ENCODE assay signal across 8 cellular contexts in genomic region chr17:17781591-17782424, GRCh38. TPM values are rescaled to one million over a fixed set of nuclear protein-coding genes. Genes with fewer than 3 reads are reported as not detected.
DNase-seq lines count a peak whose midpoint lies in the region; ATAC-seq and TF ChIP-seq lines count a peak whose summit lies in the region.

No MANE protein-coding gene starts in this region.

- intact Hi-C loops in CD4-positive, alpha-beta T cell (cut with DNase I, micrococcal nuclease): loop anchor here in 1 of 2 experiments (10.0 kb wide), 1 partner anchor 87 kb away; no protein-coding TSS in a partner anchor
- intact Hi-C loops in dorsolateral prefrontal cortex (cut with DNase I): loop anchor here (1.0 to 5.0 kb wide), 5 partner anchors 29 to 100 kb away; partner anchors contain the start of gene RAI1 (in 1 of the 2)
- intact Hi-C loops in left lung (cut with DNase I): no loop called here

- H3K9ac ChIP-seq in KMS-11: no peak overlapping the region; the same call in 1 of the 2 replicates

- H4K20me1 ChIP-seq in KMS-11 (ENCODE audit: insufficient read depth): no peaks in the 10 kb centered on the region

- H3K4me3 ChIP-seq in KMS-11 (IDR thresholded peaks at IDR 0.05; ENCODE audit: insufficient read depth, low read depth, low read length) (no peak overlapping the region), dorsolateral prefrontal cortex (peak overlapping the region; percentile 52 to 79 (median 67)), left lung (peak overlapping the region; percentile 41 to 44)

- no peaks in the 10 kb centered on the region for H3K36me3 Mint-ChIP-seq in CD4-positive, alpha-beta T cell (ENCODE audit: low read depth)
- H3K36me3 Mint-ChIP-seq in WTC11: no peaks in the 10 kb centered on the region
- no peaks in the 10 kb centered on the region for H3K36me3 Mint-ChIP-seq in stimulated activated memory B cell treated with anti-CD40 and anti-IgM and Interleukin-4, amounts not matched to agents 10 μg/mL and 1 μg/mL and 100 μg/mL, for 72 hours

- H3K9me3 Mint-ChIP-seq in CD4-positive, alpha-beta T cell: no peaks in the 10 kb centered on the region
- H3K9me3 Mint-ChIP-seq in WTC11: no peaks in the 10 kb centered on the region
- no peaks in the 10 kb centered on the region for H3K9me3 Mint-ChIP-seq in stimulated activated memory B cell treated with anti-CD40 and anti-IgM and Interleukin-4, amounts not matched to agents 10 μg/mL and 1 μg/mL and 100 μg/mL, for 72 hours

- peak overlapping the region; percentile 20 for H3K27ac Mint-ChIP-seq in CD4-positive, alpha-beta T cell
- no peak overlapping the region for H3K27ac Mint-ChIP-seq in WTC11
- no peak overlapping the region for H3K27ac Mint-ChIP-seq in stimulated activated memory B cell treated with anti-CD40 and anti-IgM and Interleukin-4, amounts not matched to agents 10 μg/mL and 1 μg/mL and 100 μg/mL, for 72 hours

- TF ChIP-seq CTCF in CD4-positive, alpha-beta T cell (IDR thresholded peaks at IDR 0.05): no peak
- TF ChIP-seq CTCF in KMS-11 (conservative IDR thresholded peaks at IDR 0.05; ENCODE audit: low read depth, low read length) (no peak), WTC11 (IDR thresholded peaks at IDR 0.05) (no peak), dorsolateral prefrontal cortex (IDR thresholded peaks at IDR 0.05 in 54 of 56, conservative IDR thresholded peaks at IDR 0.05 in 2 of 56; ENCODE audit: low read depth in 1 of 56, partially characterized antibody in 56 of 56) (peak in 8 of 56 donors; percentile 0 to 20 (median 8)), left lung (IDR thresholded peaks at IDR 0.05) (no peak)

- no peak overlapping the region for H3K27ac ChIP-seq in CD4-positive, alpha-beta T cell (ENCODE audit: low read depth, low read length)
- H3K27ac ChIP-seq in KMS-11 (no peak overlapping the region), dorsolateral prefrontal cortex (peak overlapping the region; percentile 73 to 100 (median 97)), left lung (peak overlapping the region in 1 of 2 donors; percentile 13)

- no peaks in the 10 kb centered on the region; the same call in 1 of the 2 replicates for H3K79me2 ChIP-seq in KMS-11 (ENCODE audit: insufficient read depth, low read depth)

- no peaks in the 10 kb centered on the region for H3K27me3 Mint-ChIP-seq in CD4-positive, alpha-beta T cell
- H3K27me3 Mint-ChIP-seq in WTC11 (ENCODE audit: low read depth): peaks cover 23% of the 10 kb centered on the region
- peaks cover 10% of the 10 kb centered on the region for H3K27me3 Mint-ChIP-seq in stimulated activated memory B cell treated with anti-CD40 and anti-IgM and Interleukin-4, amounts not matched to agents 10 μg/mL and 1 μg/mL and 100 μg/mL, for 72 hours

- H3K4me3 Mint-ChIP-seq in CD4-positive, alpha-beta T cell: peak overlapping the region; percentile 84
- H3K4me3 Mint-ChIP-seq in WTC11: peak overlapping the region; percentile 78
- H3K4me3 Mint-ChIP-seq in stimulated activated memory B cell treated with anti-CD40 and anti-IgM and Interleukin-4, amounts not matched to agents 10 μg/mL and 1 μg/mL and 100 μg/mL, for 72 hours: peak overlapping the region; percentile 73

- no peak overlapping the region for H2AFZ ChIP-seq in KMS-11 (ENCODE audit: low read depth)

- peak overlapping the region; percentile 42; the same call in 1 of the 2 replicates for H3K4me2 ChIP-seq in KMS-11

- CTCF ChIA-PET in CD4-positive, alpha-beta T cell (lab: Charles Lee): no interaction called here
- CTCF ChIA-PET in WTC11 (lab: Charles Lee): interaction anchor here (0.6 to 3.3 kb wide), 29 partner anchors 11 to 285 kb away, joined by 3 to 38 read pairs (median 3); no protein-coding TSS in a partner anchor

- POLR2A ChIA-PET in CD4-positive, alpha-beta T cell (lab: Charles Lee): interaction anchor here (1.3 kb wide), 2 partner anchors 11 to 24 kb away, joined by 3 read pairs; no protein-coding TSS in a partner anchor
- POLR2A ChIA-PET in WTC11 (lab: Charles Lee): interaction anchor here (0.7 to 2.5 kb wide), 5 partner anchors 11 to 235 kb away, joined by 3 to 11 read pairs (median 3); partner anchors contain the start of gene SREBF1

- peaks cover 14% of the 10 kb centered on the region for H3K4me1 ChIP-seq in KMS-11 (ENCODE audit: low read depth, poor library complexity, severe bottlenecking)
- H3K4me1 ChIP-seq in left lung: peaks cover 24 to 49% of the 10 kb centered on the region in 2 donors

- H3K27me3 ChIP-seq in CD4-positive, alpha-beta T cell (ENCODE audit: control insufficient read depth, insufficient read depth, low read length): no peaks in the 10 kb centered on the region
- no peaks in the 10 kb centered on the region for H3K27me3 ChIP-seq in KMS-11 (ENCODE audit: insufficient read depth, low read depth)
- H3K27me3 ChIP-seq in dorsolateral prefrontal cortex: no peaks in the 10 kb centered on the region
- peaks cover 0 to 40% of the 10 kb centered on the region in 2 donors for H3K27me3 ChIP-seq in left lung

- DNase-seq in CD4-positive, alpha-beta T cell: peak in 6 of 10 experiments; percentile 10 to 49 (median 18)
- DNase-seq in WTC11 (ENCODE audit: low spot score) (peak; percentile 64), dorsolateral prefrontal cortex (peak; percentile 79 to 92 (median 88)), left lung (peak in 1 of 2 donors; percentile 74)
- no peak for DNase-seq in effector CD4-positive, alpha-beta T cell

- H3K4me1 Mint-ChIP-seq in CD4-positive, alpha-beta T cell (ENCODE audit: low read depth): peaks cover 30% of the 10 kb centered on the region
- peaks cover 48% of the 10 kb centered on the region for H3K4me1 Mint-ChIP-seq in WTC11
- peaks cover 42% of the 10 kb centered on the region for H3K4me1 Mint-ChIP-seq in stimulated activated memory B cell treated with anti-CD40 and anti-IgM and Interleukin-4, amounts not matched to agents 10 μg/mL and 1 μg/mL and 100 μg/mL, for 72 hours

- H3K9me3 ChIP-seq in CD4-positive, alpha-beta T cell (ENCODE audit: control insufficient read depth, low read length): no peaks in the 10 kb centered on the region
- no peaks in the 10 kb centered on the region for H3K9me3 ChIP-seq in left lung

- ATAC-seq in CD4-positive, alpha-beta T cell (ENCODE audit: poor library complexity): peak; percentile 32
- ATAC-seq in WTC11 (no peak), left lung (peak; percentile 54), HG02938 (IDR thresholded peaks at IDR 0.05; ENCODE audit: unreplicated experiment) (no peak)
- no peak for ATAC-seq in stimulated activated memory B cell treated with anti-CD40 and anti-IgM and Interleukin-4, amounts not matched to agents 10 μg/mL and 1 μg/mL and 100 μg/mL, for 72 hours

- H3K36me3 ChIP-seq in KMS-11 (ENCODE audit: insufficient read depth) (no peaks in the 10 kb centered on the region), left lung (no peaks in the 10 kb centered on the region)

TF ChIP-seq in WTC11, 78 proteins besides CTCF, POLR2A, EP300 and RAD21:
- TF ChIP-seq ZNF232 (CRISPR knock-in tag; IDR thresholded peaks at IDR 0.05) (no peak), E2F5 (CRISPR knock-in tag; IDR thresholded peaks at IDR 0.05) (0 out of 2 replicates have a peak, but pooled peaks have one; percentile 9)

RNA-seq across cellular contexts. Expression of gene SREBF1, which starts 55.0 kb away (rescaled TPM):
- 100 to 1,000 TPM; 249 to 264 TPM for total RNA-seq in CD4-positive, alpha-beta T cell
- 72.3 to 93.7 TPM (median 76.7 TPM) in 3 replicates for total RNA-seq in WTC11 (2021)
- 100 to 1,000 TPM in 84 of 120 experiments, 10 to 100 TPM in 36; 57.2 to 359 (median 120) TPM for total RNA-seq in dorsolateral prefrontal cortex
- 100 to 1,000 TPM; 112 to 122 TPM for total RNA-seq in left lung

Comparison
In these comparisons a context has a peak if more than half of its experiments do, and no peak if none do; other contexts are left out.
1. ATAC-seq: peak in CD4-positive, alpha-beta T cell (single experiment) and left lung (single experiment); none in WTC11 (single experiment), stimulated activated memory B cell treated with anti-CD40 and anti-IgM and Interleukin-4, amounts not matched to agents 10 μg/mL and 1 μg/mL and 100 μg/mL, for 72 hours (single experiment) and HG02938 (single experiment).
2. H3K27ac ChIP-seq: peak in dorsolateral prefrontal cortex (59 of 59); none in CD4-positive, alpha-beta T cell (single experiment) and KMS-11 (single experiment).
3. intact Hi-C loops: an anchor here in dorsolateral prefrontal cortex (1.0 to 5.0 kb wide); none called in left lung.
4. Peak in every context shown above with its lines, with median percentiles within 50 percentile points of each other: H3K4me3 Mint-ChIP-seq.